ENCODE assay signal across 8 cellular contexts in the genomic region with DNA sequence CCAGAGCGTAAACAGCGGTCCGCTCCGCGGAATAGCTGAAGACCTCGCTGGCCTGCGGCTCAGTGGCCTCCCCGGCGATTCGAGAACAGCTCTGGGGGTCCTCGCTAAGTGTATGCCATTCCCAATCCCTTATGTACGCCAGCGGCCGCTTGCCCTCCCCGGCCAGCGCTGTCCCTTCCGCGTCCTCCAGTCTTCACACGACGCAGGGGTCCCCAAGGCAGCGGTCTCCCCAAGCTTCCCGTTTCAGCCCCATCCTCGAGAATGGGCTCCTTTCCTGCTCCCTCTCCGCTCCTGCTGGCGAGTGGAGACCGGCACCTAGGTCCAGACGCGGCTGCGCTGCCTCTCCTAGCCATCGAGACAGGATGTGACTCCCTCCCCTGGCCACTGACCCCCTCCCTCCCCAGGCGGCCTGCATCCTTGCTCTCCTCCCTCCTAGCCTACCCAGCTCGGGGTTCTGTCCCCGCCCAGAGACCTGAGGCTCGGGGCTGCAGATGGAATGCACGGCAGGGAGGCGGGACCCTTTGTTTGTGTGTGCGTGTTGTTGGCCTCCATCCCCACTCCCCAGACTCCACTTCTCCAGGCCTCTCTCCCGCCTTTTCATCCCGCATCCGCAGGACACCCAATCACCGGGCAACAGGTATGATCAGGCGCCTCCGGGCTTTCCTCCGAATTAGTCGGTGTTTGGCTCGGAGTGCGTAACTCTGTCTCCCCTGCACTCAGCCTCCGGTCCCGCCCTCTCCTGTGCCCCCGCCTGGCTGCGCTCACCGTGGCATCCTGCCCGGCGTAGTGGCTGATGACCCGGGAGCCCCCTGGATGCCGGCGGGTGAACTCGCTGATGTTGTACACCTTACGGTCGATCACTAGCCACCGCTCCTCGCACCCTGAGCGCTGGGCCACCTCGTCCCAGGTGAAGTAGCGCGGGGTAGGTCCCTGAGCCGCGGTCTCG. TPM values are rescaled to one million over a fixed set of nuclear protein-coding genes. Genes with fewer than 3 reads are reported as not detected.
DNase-seq lines count a peak whose midpoint lies in the region; ATAC-seq and TF ChIP-seq lines count a peak whose summit lies in the region.

No MANE protein-coding gene starts in this region.

- ATAC-seq in GM18858 (IDR thresholded peaks at IDR 0.05; ENCODE audit: unreplicated experiment) = peak; percentile 3
- peak; percentile 22 for ATAC-seq in HG03139 (IDR thresholded peaks at IDR 0.05; ENCODE audit: unreplicated experiment)

- WGBS in esophagus, 2 donors = 1% methylated on average over 61 to 69 of the region's 69 CpGs

- H3K36me3 ChIP-seq in esophagus (ENCODE audit: control insufficient read depth in 2 of 2, insufficient read depth in 2 of 2, low read length in 1 of 2) (no peaks in the 10 kb centered on the region), subcutaneous abdominal adipose tissue (ENCODE audit: control insufficient read depth in 5 of 5, insufficient read depth in 5 of 5, low read length in 5 of 5) (peaks cover 0 to 15% (median 11%) of the 10 kb centered on the region in 5 donors)

- H3K9me3 ChIP-seq in esophagus (ENCODE audit: control insufficient read depth in 2 of 2, insufficient read depth in 1 of 2, low read depth in 1 of 2, low read length in 1 of 2) = no peaks in the 10 kb centered on the region
- H3K9me3 ChIP-seq in subcutaneous abdominal adipose tissue (ENCODE audit: control insufficient read depth in 5 of 5, low read length in 5 of 5) = no peaks in the 10 kb centered on the region

- DNase-seq in AG09309 (ENCODE audit: low read depth) (no peak), NCI-H69 (lab: John Stamatoyannopoulos, UW) (peak; percentile 93), mucosa of gallbladder (ENCODE audit: low spot score) (peak; percentile 42)
- peak; percentile 69 for DNase-seq in activated T-cell treated with anti-CD3 and anti-CD28 coated beads, Interleukin-2, amount 50 U/mL, for 1 hour

- H3K27me3 ChIP-seq in esophagus (ENCODE audit: control insufficient read depth in 1 of 2, insufficient read depth in 2 of 2, low read length in 2 of 2) (no peaks in the 10 kb centered on the region), subcutaneous abdominal adipose tissue (ENCODE audit: control insufficient read depth in 5 of 5, insufficient read depth in 4 of 5, low read length in 5 of 5) (no peaks in the 10 kb centered on the region)

- peak overlapping the region; percentile 79 to 91 for H3K27ac ChIP-seq in esophagus (ENCODE audit: low read depth in 2 of 2, low read length in 1 of 2)
- H3K27ac ChIP-seq in subcutaneous abdominal adipose tissue (ENCODE audit: low read depth, low read length) = peak overlapping the region; percentile 92

- H3K4me1 ChIP-seq in esophagus (ENCODE audit: control insufficient read depth in 2 of 2, insufficient read depth in 2 of 2, low read length in 1 of 2) (peaks cover 3 to 25% of the 10 kb centered on the region in 2 donors), subcutaneous abdominal adipose tissue (ENCODE audit: control insufficient read depth in 5 of 5, insufficient read depth in 5 of 5, low read length in 5 of 5) (peaks cover 0 to 36% (median 28%) of the 10 kb centered on the region in 5 donors)

- peak overlapping the region in 4 of 5 donors; percentile 70 to 93 (median 85) for H3K9ac ChIP-seq in subcutaneous abdominal adipose tissue (ENCODE audit: low read length in 5 of 5)

- no peak for TF ChIP-seq CTCF in AG09309 (IDR thresholded peaks at IDR 0.05; ENCODE audit: control insufficient read depth, insufficient read depth, low read depth, low read length, missing control alignments)

- H3K4me3 ChIP-seq in AG09309 (ENCODE audit: control insufficient read depth, low read depth, low read length) (peak overlapping the region; percentile 67), esophagus (ENCODE audit: low read depth in 1 of 2, low read length in 2 of 2) (peak overlapping the region; percentile 34 to 58), subcutaneous abdominal adipose tissue (ENCODE audit: low read depth in 1 of 5, low read length in 5 of 5) (peak overlapping the region; percentile 74 to 90 (median 87))

RNA-seq across cellular contexts. Expression of a gene that starts 0.7 kb away (rescaled TPM):
- polyA plus RNA-seq in esophagus = 1 to 10 TPM; 1.1 to 1.6 TPM
- 23.4 TPM for total RNA-seq in mucosa of gallbladder

RNA-seq across cellular contexts. Expression of a gene that starts 12.0 kb away (rescaled TPM):
- 1 to 10 TPM; 5.1 to 8.7 TPM for polyA plus RNA-seq in esophagus
- 34.5 TPM for total RNA-seq in mucosa of gallbladder

RNA-seq across cellular contexts. Expression of a gene that starts 23.4 kb away (rescaled TPM):
- polyA plus RNA-seq in esophagus = 10 to 100 TPM in 1 of 2 donors, 1 to 10 TPM in 1; 8.1 to 19.6 TPM
- 7.7 TPM for total RNA-seq in mucosa of gallbladder

RNA-seq across cellular contexts. Expression of a gene that starts 23.7 kb away (rescaled TPM):
- polyA plus RNA-seq in esophagus = 100 to 1,000 TPM in 1 of 2 donors, 10 to 100 TPM in 1; 90.3 to 142 TPM
- total RNA-seq in mucosa of gallbladder = 116 TPM
